22 cellular contexts compared by ENCODE assay signal in genomic region chr7:36167403-36168050, GRCh38. TPM values are rescaled to one million over a fixed set of nuclear protein-coding genes. Genes with fewer than 3 reads are reported as not detected.
DNase-seq lines count a peak whose midpoint lies in the region; ATAC-seq and TF ChIP-seq lines count a peak whose summit lies in the region.
"Had no signal": no experiment of that assay in that cellular context is flagged by ENCODE, and none has a peak within 500 bp of the region (broad histone marks: within the 10 kb centered on the region; RNA-seq: fewer than 3 reads in every experiment).

No MANE protein-coding gene starts in this region.

- peak overlapping the region; percentile 15; the same call in 1 of the 2 replicates for H3K4me2 ChIP-seq in DOHH2 (ENCODE audit: low read length)
- H3K4me2 ChIP-seq in Karpas-422 (ENCODE audit: low read depth, low read length, poor library complexity, severe bottlenecking) = no peak overlapping the region
- H3K4me2 ChIP-seq: A549, GM23338 had no signal

- ATAC-seq in left lobe of liver = peak; percentile 89
- ATAC-seq: A549, GM23338 had no signal

- H3K36me3 ChIP-seq in DOHH2 (ENCODE audit: control insufficient read depth, low read length) (peaks cover 70% of the 10 kb centered on the region), Karpas-422 (ENCODE audit: insufficient read depth, low read length) (peaks cover 68% of the 10 kb centered on the region), thyroid gland (no peaks in the 10 kb centered on the region)
- H3K36me3 ChIP-seq: BE2C, HAP-1 had no signal

- no peaks in the 10 kb centered on the region for H3K9me3 Mint-ChIP-seq in activated CD4-positive, alpha-beta memory T cell treated with anti-CD3 and anti-CD28 coated beads for 36 hours
- H3K9me3 Mint-ChIP-seq: CD14-positive monocyte; CD4-positive, alpha-beta T cell; CD8-positive, alpha-beta memory T cell; GM23338 had no signal

- no peaks in the 10 kb centered on the region for H3K36me3 Mint-ChIP-seq in activated CD4-positive, alpha-beta memory T cell treated with anti-CD3 and anti-CD28 coated beads for 36 hours

- DNase-seq in Karpas-422 (no peak), left lobe of liver (ENCODE audit: low spot score) (peak; percentile 70), thyroid gland (peak; percentile 51 to 69), NCI-H2029 treated with DMSO at 0.1 percent for 48 hours (lab: John Stamatoyannopoulos, UW) (no peak), HCEC 1CT (no peak)
- DNase-seq in activated CD4-positive, alpha-beta memory T cell treated with anti-CD3 and anti-CD28 coated beads for 36 hours = no peak
- DNase-seq: 8988T; ACHN; AML-193; BE2C; CD4-positive, alpha-beta T cell; CD8-positive, alpha-beta memory T cell; DMS 273 treated with DMSO at 0.1 percent for 48 hours; DMS53; DMS79 treated with DMSO at 0.1 percent for 48 hours; GDM1 had no signal

- TF ChIP-seq POLR2A in thyroid gland (IDR thresholded peaks at IDR 0.05) = no peak

- H3F3A ChIP-seq in DOHH2 (ENCODE audit: control insufficient read depth, insufficient read depth) = 0 out of 2 replicates have a peak, but pooled peaks cover 6% of the 10 kb centered on the region

- TF ChIP-seq CTCF in DOHH2 (IDR thresholded peaks at IDR 0.05; ENCODE audit: low read depth, low read length, poor library complexity, severe bottlenecking) (no peak), thyroid gland (IDR thresholded peaks at IDR 0.05) (no peak)

- H4K20me1 ChIP-seq in DOHH2 (ENCODE audit: control insufficient read depth, insufficient read depth, low read depth, low read length) = peaks cover 4% of the 10 kb centered on the region; the same call in 1 of the 2 replicates
- peaks cover 31% of the 10 kb centered on the region for H4K20me1 ChIP-seq in Karpas-422 (ENCODE audit: insufficient read depth, low read depth, low read length)

- H2AFZ ChIP-seq in Karpas-422 (ENCODE audit: low read length) = no peak overlapping the region
- H2AFZ ChIP-seq: GM23338 had no signal

- H3K9ac ChIP-seq in Karpas-422 (ENCODE audit: low read length) = no peak overlapping the region
- H3K9ac ChIP-seq: BLaER1 treated with 17β-estradiol and CSF1 and Interleukin-3, amounts not matched to agents 10 nM and 100 nM had no signal

- H3K4me3 Mint-ChIP-seq in activated CD4-positive, alpha-beta memory T cell treated with anti-CD3 and anti-CD28 coated beads for 36 hours = no peak overlapping the region
- H3K4me3 Mint-ChIP-seq: CD14-positive monocyte; CD4-positive, alpha-beta T cell; CD8-positive, alpha-beta memory T cell; GM23338 had no signal

- CTCF ChIA-PET in activated CD4-positive, alpha-beta memory T cell treated with anti-CD3 and anti-CD28 coated beads for 36 hours (lab: Charles Lee) = no interaction called here

- POLR2A ChIA-PET in activated CD4-positive, alpha-beta memory T cell treated with anti-CD3 and anti-CD28 coated beads for 36 hours (lab: Charles Lee) = no interaction called here

- H3K79me2 ChIP-seq in DOHH2 (ENCODE audit: control insufficient read depth, low read length) = peaks cover 97% of the 10 kb centered on the region
- peaks cover 98% of the 10 kb centered on the region for H3K79me2 ChIP-seq in Karpas-422 (ENCODE audit: low read length)

- 52 to 78% methylated on average over 12 of the region's 12 CpGs for WGBS in thyroid gland, 2 donors

- intact Hi-C loops in thyroid gland (cut with DNase I) = no loop called here
- intact Hi-C loops in activated CD4-positive, alpha-beta memory T cell treated with anti-CD3 and anti-CD28 coated beads for 36 hours (cut with micrococcal nuclease) = no loop called here

- H3K9me3 ChIP-seq in DOHH2 (ENCODE audit: control insufficient read depth, insufficient read depth, low read length) (no peaks in the 10 kb centered on the region), Karpas-422 (ENCODE audit: low read length) (no peaks in the 10 kb centered on the region), thyroid gland (no peaks in the 10 kb centered on the region)
- H3K9me3 ChIP-seq: A549; BE2C; BLaER1 treated with 17β-estradiol and CSF1 and Interleukin-3, amounts not matched to agents 10 nM and 100 nM; HAP-1 had no signal

- no peak overlapping the region for H3K27ac Mint-ChIP-seq in activated CD4-positive, alpha-beta memory T cell treated with anti-CD3 and anti-CD28 coated beads for 36 hours
- H3K27ac Mint-ChIP-seq: CD4-positive, alpha-beta T cell; CD8-positive, alpha-beta memory T cell; GM23338 had no signal

- no peak overlapping the region for H3K27ac ChIP-seq in DOHH2 (ENCODE audit: low read depth, low read length)
- H3K27ac ChIP-seq in Karpas-422 (ENCODE audit: low read length) = peak overlapping the region; percentile 14; the same call in 1 of the 2 replicates
- H3K27ac ChIP-seq in thyroid gland = no peak overlapping the region
- H3K27ac ChIP-seq: A549 had no signal

- H3K4me3 ChIP-seq in DOHH2 (ENCODE audit: low read length) (no peak overlapping the region), Karpas-422 (ENCODE audit: low read length) (no peak overlapping the region), thyroid gland (replicated peaks in 1 of 3) (no peak overlapping the region)
- H3K4me3 ChIP-seq: A549; BLaER1 treated with 17β-estradiol and CSF1 and Interleukin-3, amounts not matched to agents 10 nM and 100 nM; GM23338; HAP-1 had no signal

- H3K27me3 ChIP-seq in DOHH2 (ENCODE audit: control insufficient read depth, low read length) (no peaks in the 10 kb centered on the region), Karpas-422 (ENCODE audit: low read length) (no peaks in the 10 kb centered on the region), thyroid gland (no peaks in the 10 kb centered on the region)
- H3K27me3 ChIP-seq: BE2C; BLaER1 treated with 17β-estradiol and CSF1 and Interleukin-3, amounts not matched to agents 10 nM and 100 nM had no signal

- H3K9me2 ChIP-seq in DOHH2 (replicated peaks; ENCODE audit: control insufficient read depth, low read length) (no peaks in the 10 kb centered on the region), Karpas-422 (replicated peaks; ENCODE audit: insufficient read depth, low read length) (no peaks in the 10 kb centered on the region)

- H3K27me3 Mint-ChIP-seq in activated CD4-positive, alpha-beta memory T cell treated with anti-CD3 and anti-CD28 coated beads for 36 hours = no peaks in the 10 kb centered on the region
- H3K27me3 Mint-ChIP-seq: CD4-positive, alpha-beta T cell; CD8-positive, alpha-beta memory T cell had no signal

- H3K4me1 ChIP-seq in DOHH2 (ENCODE audit: control insufficient read depth, low read length) (peaks cover 79% of the 10 kb centered on the region), Karpas-422 (ENCODE audit: low read length) (peaks cover 40% of the 10 kb centered on the region), thyroid gland (no peaks in the 10 kb centered on the region)
- H3K4me1 ChIP-seq: BE2C, HAP-1 had no signal

- H3K4me1 Mint-ChIP-seq in activated CD4-positive, alpha-beta memory T cell treated with anti-CD3 and anti-CD28 coated beads for 36 hours (ENCODE audit: low read depth) = peaks cover 12% of the 10 kb centered on the region

RNA-seq across cellular contexts. Expression of gene EEPD1, which starts 14.5 kb away (rescaled TPM):
- 28.8 and 63.5 TPM in 2 replicates for total RNA-seq in Karpas-422 (2014; rRNA removed; shearing (Covaris generic); ENCODE audit: low replicate concordance)
- 10.3 TPM for total RNA-seq in left lobe of liver
- total RNA-seq in thyroid gland = 1 to 10 TPM; 2.2 to 9.3 (median 6.2) TPM
- 1 to 10 TPM; 1.2 to 1.3 TPM for total RNA-seq in activated CD4-positive, alpha-beta memory T cell treated with anti-CD3 and anti-CD28 coated beads for 36 hours

Comparison
In these comparisons a context has a peak if more than half of its experiments do, and no peak if none do; other contexts are left out.
1. DNase-seq: peak in left lobe of liver (single experiment) and thyroid gland (2 of 2); none in Karpas-422 (single experiment), NCI-H2029 treated with DMSO at 0.1 percent for 48 hours (single experiment), activated CD4-positive, alpha-beta memory T cell treated with anti-CD3 and anti-CD28 coated beads for 36 hours (single experiment) and HCEC 1CT (single experiment).